10 cellular contexts compared by ENCODE assay signal in the genomic region with DNA sequence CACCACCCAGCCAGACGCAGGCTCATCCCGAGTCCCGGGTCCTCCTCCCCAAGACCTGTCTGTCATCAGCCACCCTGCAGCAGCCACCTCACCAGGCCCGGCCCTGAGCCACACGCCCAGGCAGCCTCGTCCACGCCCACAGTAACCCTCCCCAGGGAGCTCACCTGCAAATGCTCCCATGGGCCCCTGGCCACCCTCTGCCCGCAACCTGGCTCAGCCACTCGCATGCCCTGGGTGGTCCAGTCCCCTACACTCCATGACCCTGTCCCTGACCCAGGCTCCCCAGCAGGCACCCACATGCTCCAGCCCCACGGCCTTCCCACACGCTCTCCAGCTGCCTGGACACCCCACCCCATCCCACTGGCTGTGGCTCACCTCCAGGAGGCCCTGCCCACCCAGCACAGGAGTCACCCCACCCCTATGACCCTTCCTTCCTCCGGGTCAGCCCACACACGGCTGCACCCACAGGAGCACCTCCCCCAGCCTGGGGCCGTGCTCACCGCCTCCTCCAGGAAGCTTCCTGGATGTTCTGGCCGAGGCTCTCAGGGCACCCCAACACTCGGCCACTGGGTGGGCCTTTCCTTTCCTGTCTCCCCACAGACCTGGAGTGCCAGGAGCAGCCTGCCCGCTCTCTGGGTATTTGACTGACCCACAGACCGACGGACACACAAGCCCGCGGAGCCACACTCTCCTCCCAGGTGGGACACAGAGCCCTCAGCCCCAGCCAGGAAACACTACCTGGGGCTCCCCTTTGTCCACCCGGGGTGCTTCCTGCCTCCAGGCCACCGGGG. TPM values are rescaled to one million over a fixed set of nuclear protein-coding genes. Genes with fewer than 3 reads are reported as not detected.
A peak's percentile ranks its signal among the peaks of the same experiment; 100 is the strongest.
DNase-seq lines count a peak whose midpoint lies in the region; ATAC-seq, FAIRE-seq and TF ChIP-seq lines count a peak whose summit lies in the region.
"Had no signal": no experiment of that assay in that cellular context is flagged by ENCODE, and none has a peak within 500 bp of the region (broad histone marks: within the 10 kb centered on the region; RNA-seq: fewer than 3 reads in every experiment).

No MANE protein-coding gene starts in this region.

- H3K4me3 ChIP-seq in GM12865 (ENCODE audit: low read depth, low read length) (no peak overlapping the region), rectal smooth muscle tissue (ENCODE audit: low read length) (peak overlapping the region; percentile 44)

- peak; percentile 57 for ATAC-seq in esophagus mucosa
- no peak for ATAC-seq in HG02623 (IDR thresholded peaks at IDR 0.05; ENCODE audit: unreplicated experiment)
- no peak for ATAC-seq in HG03571 (IDR thresholded peaks at IDR 0.05; ENCODE audit: unreplicated experiment)

- TF ChIP-seq CTCF in GM12865 (IDR thresholded peaks at IDR 0.05; ENCODE audit: insufficient read depth, low read depth, low read length, missing control alignments) = no peak

- FAIRE-seq in RCC 7860 (lab: Jason Lieb, UNC) = no peak

- H3K9ac ChIP-seq in rectal smooth muscle tissue (ENCODE audit: low read length) = no peak overlapping the region

- H3K4me1 ChIP-seq in rectal smooth muscle tissue (ENCODE audit: control insufficient read depth, insufficient read depth, low read length) = peaks cover 29% of the 10 kb centered on the region

- DNase-seq in GM12865 (ENCODE audit: low read depth) (peak; percentile 46), RCC 7860 (ENCODE audit: low spot score) (peak; percentile 56), occipital lobe (lab: John Stamatoyannopoulos, UW) (no peak), islet precursor cell (no peak)
- DNase-seq: activated CD4-positive, alpha-beta T cell treated with anti-CD3 and anti-CD28 coated beads, Interleukin-2, amount 50 U/mL, for 1 hour; NCI-H1048 had no signal

- H3K27me3 ChIP-seq in rectal smooth muscle tissue (ENCODE audit: control insufficient read depth, insufficient read depth, low read length) = no peaks in the 10 kb centered on the region

- peak overlapping the region; percentile 6 for H3K27ac ChIP-seq in rectal smooth muscle tissue (ENCODE audit: low read depth, low read length)

- H3K36me3 ChIP-seq in rectal smooth muscle tissue (ENCODE audit: control insufficient read depth, insufficient read depth, low read length) = peaks cover 3% of the 10 kb centered on the region

RNA-seq across cellular contexts. Expression of a gene that starts 3.6 kb away (rescaled TPM):
- total RNA-seq in esophagus mucosa (72.3 TPM), occipital lobe (33.8 TPM)

RNA-seq across cellular contexts. Expression of a gene that starts 4.0 kb away (rescaled TPM):
- total RNA-seq in esophagus mucosa (not detected), occipital lobe (not detected)

RNA-seq across cellular contexts. Expression of a gene that starts 9.1 kb away (rescaled TPM):
- total RNA-seq in esophagus mucosa (183 TPM), occipital lobe (9.5 TPM)

RNA-seq across cellular contexts. Expression of a gene that starts 17.1 kb away (rescaled TPM):
- not detected for total RNA-seq in esophagus mucosa
- not detected for total RNA-seq in occipital lobe

RNA-seq across cellular contexts. Expression of a gene that starts 22.6 kb away (rescaled TPM):
- 24.8 TPM for total RNA-seq in esophagus mucosa
- 0.78 TPM for total RNA-seq in occipital lobe

Comparison
In these comparisons a context has a peak if more than half of its experiments do, and no peak if none do; other contexts are left out.
1. DNase-seq: peak in GM12865 (single experiment) and RCC 7860 (single experiment); none in occipital lobe (single experiment) and islet precursor cell (single experiment).
2. RNA of a gene that starts 9.1 kb away (total RNA-seq): 183 TPM in esophagus mucosa (single experiment); 9.5 TPM in occipital lobe (single experiment); every median in the first group is over 10 times any median in the second.